In genomic region chr2:208265807-208266640, GRCh38 we compare ENCODE assay signal across 8 cellular contexts.
DNase-seq lines count a peak whose midpoint lies in the region; ATAC-seq and FAIRE-seq lines count a peak whose summit lies in the region.

PIKFYVE (plus strand) TSS chr2:208266255; CDS start chr2:208271520, 5,265 bp downstream.

- peak; percentile 85 for ATAC-seq in GM21367 (IDR thresholded peaks at IDR 0.05; ENCODE audit: unreplicated experiment)
- ATAC-seq in effector memory CD8-positive, alpha-beta T cell (replicated peaks) = peak; percentile 86

- no peaks in the 10 kb centered on the region for H3K27me3 Mint-ChIP-seq in effector memory CD8-positive, alpha-beta T cell

- DNase-seq in COLO829 (ENCODE audit: low spot score) (peak; percentile 99), HTR-8/SVneo (ENCODE audit: insufficient read length, low spot score) (peak; percentile 93), NOMO-1 treated with dmso at 0.1 percent for 144 hours (lab: John Stamatoyannopoulos, UW; ENCODE audit: unreplicated experiment) (peak; percentile 96), medulla oblongata (ENCODE audit: extremely low spot score) (peak; percentile 99)
- peak; percentile 66 to 77 (median 76) for DNase-seq in activated CD8-positive, alpha-beta memory T cell treated with anti-CD3 and anti-CD28 coated beads for 48 hours (ENCODE audit: low read depth in 2 of 3, low spot score in 2 of 3)
- DNase-seq in effector memory CD8-positive, alpha-beta T cell = peak; percentile 85 to 88 (median 86)
- peak; percentile 75 for DNase-seq in stimulated activated CD8-positive, alpha-beta memory T cell treated with anti-CD3 and anti-CD28 coated beads, Interleukin-12 subunit alpha, Interleukin-12 subunit beta, amount 100 ng/mL, for 1 hour (ENCODE audit: low read depth)

- H3K36me3 Mint-ChIP-seq in effector memory CD8-positive, alpha-beta T cell (ENCODE audit: insufficient read depth) = peaks cover 15% of the 10 kb centered on the region

- H3K4me1 Mint-ChIP-seq in effector memory CD8-positive, alpha-beta T cell (ENCODE audit: low read depth in 2 of 2) = peaks cover 25 to 47% of the 10 kb centered on the region in 2 donors

- peak; percentile 86 for FAIRE-seq in HTR-8/SVneo (lab: Jason Lieb, UNC)

- H3K27ac Mint-ChIP-seq in effector memory CD8-positive, alpha-beta T cell = peak within 1 kb of the TSS; percentile 96 to 97

- H3K9me3 Mint-ChIP-seq in effector memory CD8-positive, alpha-beta T cell = no peaks in the 10 kb centered on the region

- peak within 1 kb of the TSS; percentile 96 to 97 for H3K4me3 Mint-ChIP-seq in effector memory CD8-positive, alpha-beta T cell

Comparison
In these comparisons a context has a peak if more than half of its experiments do, and no peak if none do; other contexts are left out.
1. Peak in every context shown above with its lines: DNase-seq and ATAC-seq.